ENCODE assay signal across 19 cellular contexts in the genomic region with DNA sequence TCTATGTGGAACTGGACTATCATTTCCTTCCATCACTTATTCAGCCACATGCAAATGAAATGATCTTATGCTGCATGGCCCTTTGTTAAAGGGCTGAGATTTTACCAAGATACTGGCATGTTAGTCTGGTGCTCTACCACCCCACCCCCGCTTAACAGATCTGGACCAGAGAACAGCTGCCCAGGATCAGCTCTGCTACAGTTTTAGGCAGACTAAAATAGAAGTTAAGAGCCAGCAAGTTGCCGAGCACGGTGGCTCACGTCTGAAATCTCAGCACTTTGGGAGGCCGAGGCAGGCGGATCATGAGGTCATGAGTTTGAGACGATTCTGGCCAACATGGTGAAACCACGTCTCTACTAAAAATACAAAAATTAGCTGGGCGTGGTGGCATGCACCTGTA. TPM values are rescaled to one million over a fixed set of nuclear protein-coding genes. Genes with fewer than 3 reads are reported as not detected.
DNase-seq lines count a peak whose midpoint lies in the region; ATAC-seq and TF ChIP-seq lines count a peak whose summit lies in the region.
"Had no signal": no experiment of that assay in that cellular context is flagged by ENCODE, and none has a peak within 500 bp of the region (broad histone marks: within the 10 kb centered on the region; RNA-seq: fewer than 3 reads in every experiment).

No MANE protein-coding gene starts in this region.

- H2AFZ ChIP-seq in mesenchymal stem cell (ENCODE audit: low read depth, low read length): no peak overlapping the region

- POLR2A ChIA-PET in RWPE1 (lab: Yijun Ruan, JAX; ENCODE audit: low non-redundant PET): interaction anchor here (0.6 kb wide), 1 partner anchor 1512 kb away, joined by 3 read pairs; no protein-coding TSS in a partner anchor
- POLR2A ChIA-PET in CD4-positive, alpha-beta memory T cell (lab: Charles Lee; ENCODE audit: partially characterized antibody): no interaction called here

- H3K36me3 Mint-ChIP-seq in activated CD4-positive, alpha-beta T cell treated with anti-CD3 and anti-CD28 coated beads, Interleukin-2, amount 10 ng/mL, durations not matched to agents 24 days and 14 days (ENCODE audit: low read depth): peaks cover 73% of the 10 kb centered on the region
- H3K36me3 Mint-ChIP-seq in CD4-positive, alpha-beta memory T cell: peaks cover 59 to 69% of the 10 kb centered on the region in 2 donors

- H2BK120ac ChIP-seq in mesenchymal stem cell (ENCODE audit: low read depth, low read length): no peak overlapping the region

- H3K9me3 ChIP-seq in mesenchymal stem cell (ENCODE audit: control insufficient read depth, low read length): no peaks in the 10 kb centered on the region
- no peaks in the 10 kb centered on the region for H3K9me3 ChIP-seq in gastrocnemius medialis
- no peaks in the 10 kb centered on the region for H3K9me3 ChIP-seq in CD4-positive, alpha-beta memory T cell (ENCODE audit: control insufficient read depth in 1 of 2, low read length in 2 of 2)
- H3K9me3 ChIP-seq: SJSA1 had no signal

- no peak overlapping the region for H3K18ac ChIP-seq in mesenchymal stem cell (ENCODE audit: low read depth in 1 of 2, low read length in 2 of 2)

- H3K4me2 ChIP-seq in mesenchymal stem cell (ENCODE audit: low read length, poor library complexity, severe bottlenecking): no peak overlapping the region

- TF ChIP-seq CTCF in RWPE1 (conservative IDR thresholded peaks at IDR 0.05; ENCODE audit: low read depth) (no peak), gastrocnemius medialis (IDR thresholded peaks at IDR 0.05 in 4 of 5, conservative IDR thresholded peaks at IDR 0.05 in 1 of 5) (no peak)

- H3K4me3 ChIP-seq in mesenchymal stem cell (ENCODE audit: insufficient read depth in 1 of 2, low read depth in 1 of 2, low read length in 2 of 2): no peak overlapping the region
- H3K4me3 ChIP-seq in gastrocnemius medialis: no peak overlapping the region
- no peak overlapping the region for H3K4me3 ChIP-seq in CD4-positive, alpha-beta memory T cell (ENCODE audit: low read length in 2 of 2)
- H3K4me3 ChIP-seq: SJSA1 had no signal

- no peak overlapping the region for H4K8ac ChIP-seq in mesenchymal stem cell (ENCODE audit: low read length)

- no peak overlapping the region for H3K14ac ChIP-seq in mesenchymal stem cell (ENCODE audit: low read length in 2 of 2)

- H2BK5ac ChIP-seq in mesenchymal stem cell (ENCODE audit: low read depth, low read length, poor library complexity, severe bottlenecking): no peak overlapping the region

- no peak for TF ChIP-seq POLR2A in gastrocnemius medialis (IDR thresholded peaks at IDR 0.05)

- H3K4me1 Mint-ChIP-seq in activated CD4-positive, alpha-beta T cell treated with anti-CD3 and anti-CD28 coated beads, Interleukin-2, amount 10 ng/mL, durations not matched to agents 24 days and 14 days: peaks cover 39% of the 10 kb centered on the region
- H3K4me1 Mint-ChIP-seq in CD4-positive, alpha-beta memory T cell: peaks cover 28 to 55% (median 38%) of the 10 kb centered on the region in 4 donors

- peak overlapping the region; percentile 24 for H3K27ac Mint-ChIP-seq in activated CD4-positive, alpha-beta T cell treated with anti-CD3 and anti-CD28 coated beads, Interleukin-2, amount 10 ng/mL, durations not matched to agents 24 days and 14 days
- peak overlapping the region in 1 of 7 donors; percentile 37 for H3K27ac Mint-ChIP-seq in CD4-positive, alpha-beta memory T cell

- no peaks in the 10 kb centered on the region for H3K9me3 Mint-ChIP-seq in activated CD4-positive, alpha-beta T cell treated with anti-CD3 and anti-CD28 coated beads, Interleukin-2, amount 10 ng/mL, durations not matched to agents 24 days and 14 days
- peaks cover 0 to under 1% (median 0%) of the 10 kb centered on the region in 8 donors for H3K9me3 Mint-ChIP-seq in CD4-positive, alpha-beta memory T cell

- CTCF ChIA-PET in RWPE1 (lab: Yijun Ruan, JAX): interaction anchor here (0.6 to 2.2 kb wide), 3 partner anchors 8 to 57 kb away, joined by 3 to 8 read pairs (median 7); no protein-coding TSS in a partner anchor
- CTCF ChIA-PET in CD4-positive, alpha-beta memory T cell (lab: Charles Lee; ENCODE audit: partially characterized antibody): interaction anchor here (1.5 to 1.6 kb wide), 2 partner anchors 8 to 15 kb away, joined by 3 to 11 read pairs; no protein-coding TSS in a partner anchor

- ATAC-seq in gastrocnemius medialis (no peak), HG03108 (IDR thresholded peaks at IDR 0.05; ENCODE audit: unreplicated experiment) (no peak)

- peaks cover 24 to 66% of the 10 kb centered on the region in 2 experiments for H3K36me3 ChIP-seq in mesenchymal stem cell (ENCODE audit: control insufficient read depth in 1 of 2, insufficient read depth in 2 of 2, low read depth in 1 of 2, low read length in 2 of 2)
- peaks cover 0 to 53% of the 10 kb centered on the region in 2 donors for H3K36me3 ChIP-seq in gastrocnemius medialis
- H3K36me3 ChIP-seq in CD4-positive, alpha-beta memory T cell (ENCODE audit: insufficient read depth, low read length): peaks cover 49% of the 10 kb centered on the region

- WGBS in mesenchymal stem cell: 95% methylated on average over 9 of the region's 9 CpGs

- peak overlapping the region; percentile 47 for H3K9ac ChIP-seq in mesenchymal stem cell (ENCODE audit: low read length)

- H3K27ac ChIP-seq in RWPE1: peak overlapping the region; percentile 17; the same call in 1 of the 2 replicates
- H3K27ac ChIP-seq in mesenchymal stem cell (ENCODE audit: low read length, poor library complexity, severe bottlenecking): no peak overlapping the region
- peak overlapping the region; percentile 56 to 99 (median 68) for H3K27ac ChIP-seq in gastrocnemius medialis
- H3K27ac ChIP-seq in CD4-positive, alpha-beta memory T cell (ENCODE audit: low read depth, low read length): no peak overlapping the region
- H3K27ac ChIP-seq: C4-2B, SJSA1 had no signal

- H4K91ac ChIP-seq in mesenchymal stem cell (ENCODE audit: low read length): no peak overlapping the region

- no peaks in the 10 kb centered on the region for H3K27me3 ChIP-seq in mesenchymal stem cell (ENCODE audit: control insufficient read depth in 1 of 2, insufficient read depth in 1 of 2, low read length in 2 of 2)
- no peaks in the 10 kb centered on the region for H3K27me3 ChIP-seq in gastrocnemius medialis
- H3K27me3 ChIP-seq in CD4-positive, alpha-beta memory T cell (ENCODE audit: insufficient read depth, low read length): no peaks in the 10 kb centered on the region
- H3K27me3 ChIP-seq: SJSA1 had no signal

- intact Hi-C loops in activated CD4-positive, alpha-beta T cell treated with anti-CD3 and anti-CD28 coated beads, Interleukin-2, amount 10 ng/mL, durations not matched to agents 24 days and 14 days (cut with micrococcal nuclease): no loop called here
- intact Hi-C loops in gastrocnemius medialis (cut with DNase I; ENCODE audit: low total_unique reads): no loop called here
- intact Hi-C loops in CD4-positive, alpha-beta memory T cell (cut with micrococcal nuclease): no loop called here

- no peak overlapping the region for H2BK15ac ChIP-seq in mesenchymal stem cell (ENCODE audit: low read depth, poor library complexity, severe bottlenecking)

- no peak overlapping the region for H3K4me3 Mint-ChIP-seq in activated CD4-positive, alpha-beta T cell treated with anti-CD3 and anti-CD28 coated beads, Interleukin-2, amount 10 ng/mL, durations not matched to agents 24 days and 14 days
- no peak overlapping the region for H3K4me3 Mint-ChIP-seq in CD4-positive, alpha-beta memory T cell

- in situ Hi-C loops in gastrocnemius medialis (cut with MboI; ENCODE audit: low sequenced_read_pairs in 4 of 4): no loop called here

- no peak overlapping the region for H2AK5ac ChIP-seq in mesenchymal stem cell (ENCODE audit: low read length, severe bottlenecking)

- peaks cover 10% of the 10 kb centered on the region for H3K79me1 ChIP-seq in mesenchymal stem cell (replicated peaks; ENCODE audit: low read length, poor library complexity, severe bottlenecking)

- H3K27me3 Mint-ChIP-seq in activated CD4-positive, alpha-beta T cell treated with anti-CD3 and anti-CD28 coated beads, Interleukin-2, amount 10 ng/mL, durations not matched to agents 24 days and 14 days: no peaks in the 10 kb centered on the region
- no peaks in the 10 kb centered on the region for H3K27me3 Mint-ChIP-seq in CD4-positive, alpha-beta memory T cell

- no peak for DNase-seq in activated CD4-positive, alpha-beta T cell treated with anti-CD3 and anti-CD28 coated beads, Interleukin-2, amount 10 ng/mL, durations not matched to agents 24 days and 14 days
- no peak for DNase-seq in activated CD4-positive, alpha-beta T cell treated with anti-CD3 and anti-CD28 coated beads, Interleukin-2, amount 50 U/mL, for 1 hour
- DNase-seq in RWPE1 (ENCODE audit: low spot score) (no peak), mesenchymal stem cell (no peak), gastrocnemius medialis (peak in 1 of 2 donors; percentile 36), NCI-H2227 treated with DMSO at 0.1 percent for 48 hours (lab: John Stamatoyannopoulos, UW) (no peak)
- no peak for DNase-seq in CD4-positive, alpha-beta memory T cell
- DNase-seq: COR-L47, HCEC 1CT, NCI-H1092 treated with DMSO at 0.1 percent for 48 hours, NCI-H1694 treated with DMSO at 0.1 percent for 48 hours, NCI-H446 treated with DMSO at 0.1 percent for 48 hours, NCI-H748 treated with DMSO at 0.1 percent for 48 hours, RPMI8226 had no signal

- no peak overlapping the region for H3K4ac ChIP-seq in mesenchymal stem cell (ENCODE audit: low read depth in 1 of 2, low read length in 2 of 2)

- H3K4me1 ChIP-seq in mesenchymal stem cell (ENCODE audit: control insufficient read depth, insufficient read depth, low read depth, low read length) (peaks cover 6% of the 10 kb centered on the region), gastrocnemius medialis (peaks cover 41 to 55% of the 10 kb centered on the region in 2 donors)
- H3K4me1 ChIP-seq in CD4-positive, alpha-beta memory T cell (ENCODE audit: insufficient read depth, low read length): peaks cover 22% of the 10 kb centered on the region

- no peak overlapping the region for H3K23ac ChIP-seq in mesenchymal stem cell (ENCODE audit: low read length in 2 of 2)

- H2BK12ac ChIP-seq in mesenchymal stem cell (ENCODE audit: low read length in 2 of 2): no peak overlapping the region

RNA-seq across cellular contexts. Expression of a gene that starts 4.6 kb away (rescaled TPM):
- 265 and 268 TPM in 2 replicates for total RNA-seq in activated CD4-positive, alpha-beta T cell treated with anti-CD3 and anti-CD28 coated beads, Interleukin-2, amount 10 ng/mL, durations not matched to agents 24 days and 14 days
- polyA plus RNA-seq in mesenchymal stem cell (2013, experiment 1 of 2): 93.9 TPM
- 91.2 TPM for polyA plus RNA-seq in mesenchymal stem cell (2013, experiment 2 of 2)
- total RNA-seq in gastrocnemius medialis: 100 to 1,000 TPM; 175 to 215 (median 189) TPM
- 100 to 1,000 TPM; 156 to 169 TPM for total RNA-seq in CD4-positive, alpha-beta memory T cell
- polyA plus RNA-seq in CD4-positive, alpha-beta memory T cell: 100 to 1,000 TPM; 121 to 141 TPM

RNA-seq across cellular contexts. Expression of a gene that starts 4.7 kb away (rescaled TPM):
- 81.7 and 84.7 TPM in 2 replicates for total RNA-seq in activated CD4-positive, alpha-beta T cell treated with anti-CD3 and anti-CD28 coated beads, Interleukin-2, amount 10 ng/mL, durations not matched to agents 24 days and 14 days
- 9.3 TPM for polyA plus RNA-seq in mesenchymal stem cell (2013, experiment 1 of 2)
- 9.6 TPM for polyA plus RNA-seq in mesenchymal stem cell (2013, experiment 2 of 2)
- total RNA-seq in gastrocnemius medialis: 10 to 100 TPM in 3 of 4 donors, 1 to 10 TPM in 1; 6.7 to 14.8 (median 11.8) TPM
- 10 to 100 TPM; 42.1 to 43.9 TPM for total RNA-seq in CD4-positive, alpha-beta memory T cell
- 10 to 100 TPM; 24.5 to 30.2 TPM for polyA plus RNA-seq in CD4-positive, alpha-beta memory T cell

RNA-seq across cellular contexts. Expression of a gene that starts 33.2 kb away (rescaled TPM):
- 10.6 and 12.4 TPM in 2 replicates for total RNA-seq in activated CD4-positive, alpha-beta T cell treated with anti-CD3 and anti-CD28 coated beads, Interleukin-2, amount 10 ng/mL, durations not matched to agents 24 days and 14 days
- 0.65 TPM for polyA plus RNA-seq in mesenchymal stem cell (2013, experiment 1 of 2)
- polyA plus RNA-seq in mesenchymal stem cell (2013, experiment 2 of 2): 0.58 TPM
- total RNA-seq in gastrocnemius medialis: 1 to 10 TPM in 1 of 4 donors, under 1 TPM in 3; 0.31 to 1.5 (median 0.67) TPM
- under 1 TPM; 0.38 to 0.44 TPM for total RNA-seq in CD4-positive, alpha-beta memory T cell
- not detected for polyA plus RNA-seq in CD4-positive, alpha-beta memory T cell
- total RNA-seq: A172, M059J had no signal

RNA-seq across cellular contexts. Expression of a gene that starts 33.3 kb away (rescaled TPM):
- 34.9 and 35.1 TPM in 2 replicates for total RNA-seq in activated CD4-positive, alpha-beta T cell treated with anti-CD3 and anti-CD28 coated beads, Interleukin-2, amount 10 ng/mL, durations not matched to agents 24 days and 14 days
- 33.2 TPM for polyA plus RNA-seq in mesenchymal stem cell (2013, experiment 1 of 2)
- 32.4 TPM for polyA plus RNA-seq in mesenchymal stem cell (2013, experiment 2 of 2)
- total RNA-seq in gastrocnemius medialis: 10 to 100 TPM; 23.7 to 56.6 (median 26.4) TPM
- total RNA-seq in CD4-positive, alpha-beta memory T cell: 10 to 100 TPM; 40.1 to 42.6 TPM
- polyA plus RNA-seq in CD4-positive, alpha-beta memory T cell: 10 to 100 TPM; 49.2 to 95.7 TPM

RNA-seq across cellular contexts. Expression of a gene that starts 33.8 kb away (rescaled TPM):
- total RNA-seq in activated CD4-positive, alpha-beta T cell treated with anti-CD3 and anti-CD28 coated beads, Interleukin-2, amount 10 ng/mL, durations not matched to agents 24 days and 14 days: 65.2 and 69.9 TPM in 2 replicates
- 68.7 TPM for polyA plus RNA-seq in mesenchymal stem cell (2013, experiment 1 of 2)
- polyA plus RNA-seq in mesenchymal stem cell (2013, experiment 2 of 2): 67.7 TPM
- 10 to 100 TPM in 3 of 4 donors, 1 to 10 TPM in 1; 9.4 to 18.4 (median 13.9) TPM for total RNA-seq in gastrocnemius medialis
- 10 to 100 TPM; 61.2 to 62.5 TPM for total RNA-seq in CD4-positive, alpha-beta memory T cell
- 10 to 100 TPM; 49.0 to 59.2 TPM for polyA plus RNA-seq in CD4-positive, alpha-beta memory T cell

Comparison
In these comparisons a context has a peak if more than half of its experiments do, and no peak if none do; other contexts are left out.
1. H3K27ac ChIP-seq: peak in RWPE1 (single experiment) and gastrocnemius medialis (4 of 4); none in mesenchymal stem cell (single experiment) and CD4-positive, alpha-beta memory T cell (single experiment).